In the genomic region with DNA sequence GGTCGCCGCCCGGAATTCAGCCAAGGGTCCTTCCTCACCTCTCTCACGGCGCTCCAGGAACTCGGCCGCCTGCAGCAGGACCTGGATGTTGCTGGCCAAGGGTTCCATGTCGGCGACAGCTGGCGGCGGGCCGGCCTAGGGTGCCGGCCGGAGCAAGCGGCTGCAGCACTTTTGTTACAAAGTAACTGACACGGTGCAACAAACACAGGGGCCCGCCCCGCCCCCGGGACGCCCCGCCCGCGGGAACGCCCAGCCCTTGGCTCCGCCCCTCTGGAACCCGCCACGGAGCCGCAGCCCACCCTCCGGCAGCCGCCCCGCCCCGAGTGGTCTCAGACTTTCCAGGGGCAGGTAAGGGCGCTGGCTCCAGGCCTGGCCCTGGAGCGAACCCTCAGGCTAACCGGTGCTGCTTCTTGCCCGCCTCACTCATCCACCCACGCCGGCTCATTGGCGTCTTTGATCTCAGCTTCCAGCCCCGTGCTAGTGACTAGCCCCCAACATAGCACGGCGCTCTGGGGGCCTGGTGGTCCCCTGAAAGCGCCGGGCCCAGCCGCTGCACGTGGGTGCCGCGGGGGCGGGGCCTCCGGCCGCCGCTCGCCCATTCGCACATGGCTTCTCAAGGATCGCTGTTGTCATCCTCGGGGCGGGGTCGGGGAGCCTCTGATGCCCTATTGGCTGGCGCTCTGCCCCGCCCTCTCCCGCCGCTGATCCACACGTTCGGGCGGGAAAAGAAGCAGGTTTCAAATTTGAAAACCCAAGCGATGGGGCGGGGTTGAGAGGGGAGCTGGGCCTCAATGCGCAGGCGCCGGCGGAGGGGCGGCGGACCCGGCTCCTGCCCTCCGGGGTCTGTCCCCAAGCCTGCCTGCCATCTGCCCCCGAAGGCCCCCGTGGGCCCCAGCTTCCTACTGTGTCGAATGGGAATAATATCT, we compare ENCODE assay signal across 1 cellular context.
TF ChIP-seq lines count a peak whose summit lies in the region.

A gene with protein sequence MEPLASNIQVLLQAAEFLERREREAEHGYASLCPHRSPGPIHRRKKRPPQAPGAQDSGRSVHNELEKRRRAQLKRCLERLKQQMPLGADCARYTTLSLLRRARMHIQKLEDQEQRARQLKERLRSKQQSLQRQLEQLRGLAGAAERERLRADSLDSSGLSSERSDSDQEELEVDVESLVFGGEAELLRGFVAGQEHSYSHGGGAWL (minus strand): TSS at position 176 of the 926 bp plus-strand sequence. CDS start 68 bp downstream, at position 108.

TF ChIP-seq in GM23338, 12 proteins besides CTCF, POLR2A, EP300 and RAD21 (continued from another document):
- TF ChIP-seq, protein P1, sequence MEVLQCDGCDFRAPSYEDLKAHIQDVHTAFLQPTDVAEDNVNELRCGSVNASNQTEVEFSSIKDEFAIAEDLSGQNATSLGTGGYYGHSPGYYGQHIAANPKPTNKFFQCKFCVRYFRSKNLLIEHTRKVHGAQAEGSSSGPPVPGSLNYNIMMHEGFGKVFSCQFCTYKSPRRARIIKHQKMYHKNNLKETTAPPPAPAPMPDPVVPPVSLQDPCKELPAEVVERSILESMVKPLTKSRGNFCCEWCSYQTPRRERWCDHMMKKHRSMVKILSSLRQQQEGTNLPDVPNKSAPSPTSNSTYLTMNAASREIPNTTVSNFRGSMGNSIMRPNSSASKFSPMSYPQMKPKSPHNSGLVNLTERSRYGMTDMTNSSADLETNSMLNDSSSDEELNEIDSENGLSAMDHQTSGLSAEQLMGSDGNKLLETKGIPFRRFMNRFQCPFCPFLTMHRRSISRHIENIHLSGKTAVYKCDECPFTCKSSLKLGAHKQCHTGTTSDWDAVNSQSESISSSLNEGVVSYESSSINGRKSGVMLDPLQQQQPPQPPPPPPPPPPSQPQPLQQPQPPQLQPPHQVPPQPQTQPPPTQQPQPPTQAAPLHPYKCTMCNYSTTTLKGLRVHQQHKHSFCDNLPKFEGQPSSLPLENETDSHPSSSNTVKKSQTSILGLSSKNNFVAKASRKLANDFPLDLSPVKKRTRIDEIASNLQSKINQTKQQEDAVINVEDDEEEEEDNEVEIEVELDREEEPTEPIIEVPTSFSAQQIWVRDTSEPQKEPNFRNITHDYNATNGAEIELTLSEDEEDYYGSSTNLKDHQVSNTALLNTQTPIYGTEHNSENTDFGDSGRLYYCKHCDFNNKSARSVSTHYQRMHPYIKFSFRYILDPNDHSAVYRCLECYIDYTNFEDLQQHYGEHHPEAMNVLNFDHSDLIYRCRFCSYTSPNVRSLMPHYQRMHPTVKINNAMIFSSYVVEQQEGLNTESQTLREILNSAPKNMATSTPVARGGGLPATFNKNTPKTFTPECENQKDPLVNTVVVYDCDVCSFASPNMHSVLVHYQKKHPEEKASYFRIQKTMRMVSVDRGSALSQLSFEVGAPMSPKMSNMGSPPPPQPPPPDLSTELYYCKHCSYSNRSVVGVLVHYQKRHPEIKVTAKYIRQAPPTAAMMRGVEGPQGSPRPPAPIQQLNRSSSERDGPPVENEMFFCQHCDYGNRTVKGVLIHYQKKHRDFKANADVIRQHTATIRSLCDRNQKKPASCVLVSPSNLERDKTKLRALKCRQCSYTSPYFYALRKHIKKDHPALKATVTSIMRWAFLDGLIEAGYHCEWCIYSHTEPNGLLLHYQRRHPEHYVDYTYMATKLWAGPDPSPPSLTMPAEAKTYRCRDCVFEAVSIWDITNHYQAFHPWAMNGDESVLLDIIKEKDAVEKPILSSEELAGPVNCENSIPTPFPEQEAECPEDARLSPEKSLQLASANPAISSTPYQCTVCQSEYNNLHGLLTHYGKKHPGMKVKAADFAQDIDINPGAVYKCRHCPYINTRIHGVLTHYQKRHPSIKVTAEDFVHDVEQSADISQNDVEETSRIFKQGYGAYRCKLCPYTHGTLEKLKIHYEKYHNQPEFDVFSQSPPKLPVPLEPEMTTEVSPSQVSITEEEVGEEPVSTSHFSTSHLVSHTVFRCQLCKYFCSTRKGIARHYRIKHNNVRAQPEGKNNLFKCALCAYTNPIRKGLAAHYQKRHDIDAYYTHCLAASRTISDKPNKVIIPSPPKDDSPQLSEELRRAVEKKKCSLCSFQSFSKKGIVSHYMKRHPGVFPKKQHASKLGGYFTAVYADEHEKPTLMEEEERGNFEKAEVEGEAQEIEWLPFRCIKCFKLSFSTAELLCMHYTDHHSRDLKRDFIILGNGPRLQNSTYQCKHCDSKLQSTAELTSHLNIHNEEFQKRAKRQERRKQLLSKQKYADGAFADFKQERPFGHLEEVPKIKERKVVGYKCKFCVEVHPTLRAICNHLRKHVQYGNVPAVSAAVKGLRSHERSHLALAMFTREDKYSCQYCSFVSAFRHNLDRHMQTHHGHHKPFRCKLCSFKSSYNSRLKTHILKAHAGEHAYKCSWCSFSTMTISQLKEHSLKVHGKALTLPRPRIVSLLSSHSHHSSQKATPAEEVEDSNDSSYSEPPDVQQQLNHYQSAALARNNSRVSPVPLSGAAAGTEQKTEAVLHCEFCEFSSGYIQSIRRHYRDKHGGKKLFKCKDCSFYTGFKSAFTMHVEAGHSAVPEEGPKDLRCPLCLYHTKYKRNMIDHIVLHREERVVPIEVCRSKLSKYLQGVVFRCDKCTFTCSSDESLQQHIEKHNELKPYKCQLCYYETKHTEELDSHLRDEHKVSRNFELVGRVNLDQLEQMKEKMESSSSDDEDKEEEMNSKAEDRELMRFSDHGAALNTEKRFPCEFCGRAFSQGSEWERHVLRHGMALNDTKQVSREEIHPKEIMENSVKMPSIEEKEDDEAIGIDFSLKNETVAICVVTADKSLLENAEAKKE (CRISPR knock-in tag; IDR thresholded peaks at IDR 0.05), result no peak
